In the genomic region with DNA sequence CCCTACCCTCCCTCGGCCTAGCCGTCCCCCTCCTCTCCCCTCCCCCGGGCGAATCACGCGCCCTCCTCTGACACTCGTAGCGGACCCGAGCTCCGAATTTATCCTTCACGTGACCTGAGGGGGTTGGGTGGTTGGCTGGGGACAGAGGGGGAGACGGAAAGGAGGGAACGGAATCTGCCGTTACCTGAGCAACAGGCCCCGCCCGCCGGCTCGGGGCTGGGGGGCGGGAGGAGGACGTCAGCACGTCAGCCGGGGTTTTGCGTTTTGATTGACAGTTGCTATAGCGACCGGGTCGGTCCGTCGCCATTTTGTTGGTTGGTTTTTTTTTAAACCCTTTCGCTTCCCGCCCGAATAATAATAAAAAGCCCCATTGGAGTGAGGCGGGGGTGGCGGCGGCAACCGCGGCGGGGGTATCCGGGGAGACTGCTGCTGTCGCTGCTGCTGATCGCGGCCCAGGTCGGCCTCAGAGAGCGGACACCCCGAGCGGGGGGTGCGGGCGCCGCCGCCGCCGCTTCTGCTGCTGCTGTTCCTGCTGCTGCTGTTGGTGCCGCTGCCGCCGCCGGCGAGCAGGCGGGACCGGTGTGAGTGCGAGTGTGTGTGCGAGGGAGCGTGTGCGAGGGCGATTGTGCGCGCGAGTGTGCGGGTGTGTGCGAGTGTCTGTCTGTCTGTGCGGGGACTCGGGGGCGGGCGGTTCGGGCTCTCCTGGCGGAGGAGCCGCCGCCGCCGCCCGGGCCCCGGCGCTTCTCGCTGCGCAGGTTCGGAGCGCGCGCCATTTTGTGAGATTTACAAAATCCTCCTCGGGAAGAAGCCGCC, we compare ENCODE assay signal across 8 cellular contexts. TPM values are rescaled to one million over a fixed set of nuclear protein-coding genes. Genes with fewer than 3 reads are reported as not detected.
DNase-seq lines count a peak whose midpoint lies in the region; ATAC-seq, FAIRE-seq and TF ChIP-seq lines count a peak whose summit lies in the region.

DYRK1A (plus strand) TSS at position 286 of the 813 bp plus-strand sequence. CDS start 53,602 bp downstream, outside the sequence.

- WGBS in aorta, 2 donors, result 0 to 1% methylated on average over 69 to 89 of the region's 89 CpGs

- peak; percentile 93 for DNase-seq in GM18507 (ENCODE audit: extremely low spot score, insufficient read length, low read depth)
- peak; percentile 95 for DNase-seq in NCI-H2029 treated with DMSO at 0.1 percent for 48 hours (lab: John Stamatoyannopoulos, UW)
- DNase-seq in T-helper 9 cell, result peak; percentile 96
- peak; percentile 99 for DNase-seq in astrocyte of the cerebellum (ENCODE audit: low read depth)
- DNase-seq in hepatic stellate cell (ENCODE audit: low spot score), result peak; percentile 98
- DNase-seq in aorta, result peak; percentile 99

- intact Hi-C loops in aorta (cut with DNase I), result loop anchor here (1.0 to 5.0 kb wide), 5 partner anchors 28 to 294 kb away; partner anchors contain the start of genes PIGP (in 1 of the 2), TTC3 (in 1 of the 2) and VPS26C (in 1 of the 2)

- ATAC-seq in HG02981 (IDR thresholded peaks at IDR 0.05; ENCODE audit: unreplicated experiment), result peak; percentile 65
- ATAC-seq in aorta (ENCODE audit: low FRiP score), result peak; percentile 97

- H3K4me3 ChIP-seq in astrocyte of the cerebellum (ENCODE audit: low read depth, low read length) (peak within 1 kb of the TSS; percentile 81), rectal smooth muscle tissue (ENCODE audit: low read length) (peak within 1 kb of the TSS; percentile 97), aorta (ENCODE audit: low read length in 2 of 2) (peak within 1 kb of the TSS; percentile 96 to 98)

- in situ Hi-C loops in astrocyte of the cerebellum (cut with HindIII; ENCODE audit: low sequenced_read_pairs), result no loop called here

- H3K9me3 ChIP-seq in aorta (ENCODE audit: control insufficient read depth, low read length), result no peaks in the 10 kb centered on the region

- H3K4me1 ChIP-seq in rectal smooth muscle tissue (ENCODE audit: control insufficient read depth, insufficient read depth, low read length) (peaks cover 21% of the 10 kb centered on the region), aorta (ENCODE audit: control insufficient read depth in 1 of 2, insufficient read depth in 2 of 2, low read length in 2 of 2) (peaks cover 0 to 1% of the 10 kb centered on the region in 2 donors)

- peak within 1 kb of the TSS; percentile 95 for H3K9ac ChIP-seq in rectal smooth muscle tissue (ENCODE audit: low read length)

- no peaks in the 10 kb centered on the region for H3K27me3 ChIP-seq in rectal smooth muscle tissue (ENCODE audit: control insufficient read depth, insufficient read depth, low read length)
- H3K27me3 ChIP-seq in aorta (ENCODE audit: control insufficient read depth in 1 of 2, insufficient read depth in 2 of 2, low read length in 1 of 2), result no peaks in the 10 kb centered on the region

- peak; percentile 98 for FAIRE-seq in GM18507 (lab: Jason Lieb, UNC)

- peak within 1 kb of the TSS; percentile 99 for H3K27ac ChIP-seq in rectal smooth muscle tissue (ENCODE audit: low read depth, low read length)
- H3K27ac ChIP-seq in aorta (ENCODE audit: low read depth in 1 of 2, low read length in 2 of 2), result peak within 1 kb of the TSS; percentile 99

- no peak for TF ChIP-seq CTCF in astrocyte of the cerebellum (IDR thresholded peaks at IDR 0.05; ENCODE audit: low read depth, low read length, missing control alignments)

- no peaks in the 10 kb centered on the region for H3K36me3 ChIP-seq in rectal smooth muscle tissue (ENCODE audit: control insufficient read depth, insufficient read depth, low read length)
- no peaks in the 10 kb centered on the region for H3K36me3 ChIP-seq in aorta (ENCODE audit: control insufficient read depth in 1 of 2, insufficient read depth in 2 of 2, low read length in 1 of 2)

RNA-seq across cellular contexts. Expression of gene DYRK1A, which starts in this region (rescaled TPM):
- total RNA-seq in aorta, result 10 to 100 TPM; 70.0 to 76.6 TPM
- 10 to 100 TPM in 1 of 2 donors, 1 to 10 TPM in 1; 8.8 to 21.6 TPM for polyA plus RNA-seq in aorta

Comparison
In these comparisons a context has a peak if more than half of its experiments do, and no peak if none do; other contexts are left out.
1. Peak in every context shown above with its lines: DNase-seq, ATAC-seq, H3K4me3 ChIP-seq and H3K27ac ChIP-seq.